8 cellular contexts compared by ENCODE assay signal in the genomic region with DNA sequence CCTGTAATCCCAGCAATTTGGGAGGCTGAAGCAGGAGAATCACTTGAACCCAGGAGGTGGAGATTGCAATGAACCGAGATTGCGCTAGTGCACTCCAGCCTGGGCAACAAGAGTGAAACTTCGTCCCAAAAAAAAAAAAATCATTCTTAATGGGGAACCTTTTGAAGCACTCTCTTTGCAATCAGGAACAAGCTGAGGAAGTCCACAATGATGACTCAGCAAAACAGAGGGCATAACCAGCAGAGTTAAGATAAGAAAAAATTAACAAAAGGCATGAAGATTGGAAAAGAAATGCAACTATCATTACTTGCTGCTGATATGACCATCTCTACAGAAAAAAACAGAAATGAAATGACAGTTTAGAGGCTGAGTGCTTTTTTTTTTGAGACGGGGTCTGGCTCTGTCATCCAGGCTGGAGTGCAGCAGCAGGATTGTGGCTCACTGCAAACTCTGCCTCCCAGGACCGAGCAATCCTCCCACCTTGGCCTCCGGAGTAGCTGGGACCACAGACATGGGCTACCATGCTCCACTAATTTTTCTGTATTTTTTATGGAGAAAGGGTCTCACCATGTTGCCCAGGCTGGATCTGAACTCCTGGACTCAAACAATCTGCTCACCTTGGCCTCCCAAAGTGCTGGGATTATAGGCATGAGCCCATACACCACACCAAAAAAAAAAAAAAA.
DNase-seq lines count a peak whose midpoint lies in the region; ATAC-seq and TF ChIP-seq lines count a peak whose summit lies in the region.

No MANE protein-coding gene starts in this region.

- H4K5ac ChIP-seq in mesendoderm (ENCODE audit: low read length): no peak overlapping the region

- no peak overlapping the region for H2AK5ac ChIP-seq in mesendoderm (ENCODE audit: low read length)

- POLR2A ChIA-PET in CD8-positive, alpha-beta T cell (lab: Charles Lee): interaction anchor here (0.6 to 1.0 kb wide), 4 partner anchors 8 to 77 kb away, joined by 3 to 4 read pairs (median 3); no protein-coding TSS in a partner anchor
- POLR2A ChIA-PET in GM10248 (lab: Yijun Ruan, JAX): interaction anchor here (0.7 kb wide), 2 partner anchors 9 to 68 kb away, joined by 3 to 4 read pairs; no protein-coding TSS in a partner anchor

- H3K23ac ChIP-seq in mesendoderm (ENCODE audit: low read length): no peak overlapping the region

- no peaks in the 10 kb centered on the region for H3K9me3 Mint-ChIP-seq in CD8-positive, alpha-beta T cell

- intact Hi-C loops in CD8-positive, alpha-beta T cell (cut with DNase I, micrococcal nuclease): no loop called here

- no peak overlapping the region for H3K4me2 ChIP-seq in mesendoderm (ENCODE audit: low read length)

- no peak for DNase-seq in CD8-positive, alpha-beta T cell
- peak; percentile 56 for DNase-seq in NCI-H226
- DNase-seq in astrocyte of the hippocampus (ENCODE audit: low read depth, low spot score): peak; percentile 42
- DNase-seq in mesendoderm: no peak
- no peak for DNase-seq in inferior parietal cortex (ENCODE audit: extremely low spot score)
- no peak for DNase-seq in foreskin fibroblast
- DNase-seq in GM10248 (ENCODE audit: extremely low spot score): no peak

- ATAC-seq in CD8-positive, alpha-beta T cell: no peak
- ATAC-seq in HG03196 (IDR thresholded peaks at IDR 0.05; ENCODE audit: unreplicated experiment): no peak

- H3K4ac ChIP-seq in mesendoderm (ENCODE audit: low read depth, low read length): no peak overlapping the region

- H3K9ac ChIP-seq in mesendoderm (ENCODE audit: low read length): no peak overlapping the region

- H3K4me3 Mint-ChIP-seq in CD8-positive, alpha-beta T cell: no peak overlapping the region

- peaks cover 41% of the 10 kb centered on the region for H3K4me1 Mint-ChIP-seq in CD8-positive, alpha-beta T cell (ENCODE audit: low read depth)

- CTCF ChIA-PET in CD8-positive, alpha-beta T cell (lab: Charles Lee): interaction anchor here (0.7 to 1.4 kb wide), 2 partner anchors 9 to 66 kb away, joined by 3 to 5 read pairs; no protein-coding TSS in a partner anchor
- CTCF ChIA-PET in GM10248 (lab: Yijun Ruan, JAX): no interaction called here

- H2BK5ac ChIP-seq in mesendoderm (ENCODE audit: low read length): no peak overlapping the region

- H2BK15ac ChIP-seq in mesendoderm (replicated peaks; ENCODE audit: low read depth): no peak overlapping the region

- H3K36me3 ChIP-seq in CD8-positive, alpha-beta T cell (ENCODE audit: insufficient read depth, low read length): peaks cover 41% of the 10 kb centered on the region
- no peaks in the 10 kb centered on the region for H3K36me3 ChIP-seq in mesendoderm (ENCODE audit: control insufficient read depth, insufficient read depth, low read length)

- peak overlapping the region; percentile 7 for H3K27ac Mint-ChIP-seq in CD8-positive, alpha-beta T cell

- no CpG with 5 or more reads among the region's 6 CpGs for WGBS in mesendoderm (ENCODE audit: extremely low coverage, insufficient coverage, low lambda C conversion rate)

- no peak overlapping the region for H3K4me3 ChIP-seq in CD8-positive, alpha-beta T cell (ENCODE audit: low read depth, low read length)
- no peak overlapping the region for H3K4me3 ChIP-seq in mesendoderm (ENCODE audit: low read length)
- no peak overlapping the region for H3K4me3 ChIP-seq in foreskin fibroblast (ENCODE audit: low read depth in 1 of 2, low read length in 2 of 2)

- H3K18ac ChIP-seq in mesendoderm (ENCODE audit: low read length): peak overlapping the region; percentile 90

- peaks cover 70% of the 10 kb centered on the region for H3K36me3 Mint-ChIP-seq in CD8-positive, alpha-beta T cell

- peaks cover 10% of the 10 kb centered on the region for H3K4me1 ChIP-seq in CD8-positive, alpha-beta T cell (ENCODE audit: insufficient read depth, low read length)
- no peaks in the 10 kb centered on the region for H3K4me1 ChIP-seq in mesendoderm (ENCODE audit: control insufficient read depth, low read depth, low read length)

- TF ChIP-seq CTCF in CD8-positive, alpha-beta T cell (IDR thresholded peaks at IDR 0.05): no peak
- TF ChIP-seq CTCF in foreskin fibroblast (IDR thresholded peaks at IDR 0.05; ENCODE audit: low read depth, low read length) (no peak), GM10248 (IDR thresholded peaks at IDR 0.05; ENCODE audit: control extremely low read depth, extremely low read depth, low read depth, missing control alignments) (no peak)

- no peaks in the 10 kb centered on the region for H3K27me3 ChIP-seq in CD8-positive, alpha-beta T cell (ENCODE audit: insufficient read depth, low read length)
- no peaks in the 10 kb centered on the region for H3K27me3 ChIP-seq in mesendoderm (ENCODE audit: insufficient read depth, low read length, poor library complexity)

- H4K8ac ChIP-seq in mesendoderm (ENCODE audit: low read depth, low read length): peak overlapping the region; percentile 56

- H3K27me3 Mint-ChIP-seq in CD8-positive, alpha-beta T cell (ENCODE audit: low read depth): no peaks in the 10 kb centered on the region

- no peak overlapping the region for H3K27ac ChIP-seq in CD8-positive, alpha-beta T cell (ENCODE audit: low read depth, low read length)
- no peak overlapping the region for H3K27ac ChIP-seq in mesendoderm (ENCODE audit: low read depth, low read length)

- H3K56ac ChIP-seq in mesendoderm (ENCODE audit: low read length): no peak overlapping the region

- no peaks in the 10 kb centered on the region for H3K79me1 ChIP-seq in mesendoderm (ENCODE audit: low read length)

- H3K79me2 ChIP-seq in mesendoderm (ENCODE audit: control insufficient read depth, insufficient read depth, low read length): no peaks in the 10 kb centered on the region

- H3K9me3 ChIP-seq in CD8-positive, alpha-beta T cell (ENCODE audit: low read length): no peaks in the 10 kb centered on the region

- no peak overlapping the region for H2BK120ac ChIP-seq in mesendoderm (ENCODE audit: low read depth, low read length)

Comparison
In these comparisons a context has a peak if more than half of its experiments do, and no peak if none do; other contexts are left out.
1. DNase-seq: peak in NCI-H226 (single experiment) and astrocyte of the hippocampus (single experiment); none in CD8-positive, alpha-beta T cell (0 of 7), mesendoderm (single experiment), inferior parietal cortex (single experiment), foreskin fibroblast (0 of 2) and GM10248 (single experiment).